22 cellular contexts compared by ENCODE assay signal in the genomic region with DNA sequence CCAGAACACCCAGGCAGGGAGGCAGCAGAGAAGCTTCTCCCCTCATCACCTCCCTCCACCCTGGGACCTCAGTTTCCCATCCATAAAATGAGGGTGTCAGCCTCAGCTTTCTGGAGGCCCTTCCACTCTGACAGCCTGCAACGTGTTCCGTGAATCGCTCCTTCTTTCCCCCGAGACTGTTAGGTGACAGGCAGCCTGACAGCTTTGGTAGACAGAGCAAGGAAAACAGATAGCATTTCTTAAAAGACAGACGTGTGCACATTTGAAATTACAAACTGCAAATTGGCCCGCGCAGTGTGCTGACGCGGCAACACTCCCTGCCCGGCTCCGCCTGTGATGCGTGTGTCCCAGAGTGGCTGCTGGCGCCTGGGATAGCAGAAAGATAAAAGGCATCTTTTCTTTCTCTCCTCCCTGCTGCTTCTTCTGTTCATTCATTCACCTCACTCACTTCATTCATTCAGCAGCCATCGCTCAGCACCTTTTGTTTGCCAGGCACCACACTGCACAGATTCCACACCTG.
"Had no signal": no experiment of that assay in that cellular context is flagged by ENCODE, and none has a peak within 500 bp of the region (broad histone marks: within the 10 kb centered on the region; RNA-seq: fewer than 3 reads in every experiment).

No MANE protein-coding gene starts in this region.

- H3K27me3 ChIP-seq: right lobe of liver, upper lobe of right lung, vagina had no signal

- H2AFZ ChIP-seq: parathyroid adenoma had no signal

- H3K4me1 Mint-ChIP-seq: stimulated activated memory B cell treated with anti-CD40 and anti-IgM and Interleukin-4, amounts not matched to agents 10 μg/mL and 1 μg/mL and 100 μg/mL, for 72 hours had no signal

- H3K4me3 ChIP-seq: coronary artery, heart left ventricle, prostate gland, right lobe of liver, tibial artery, upper lobe of right lung, vagina had no signal

- H3K27me3 Mint-ChIP-seq: stimulated activated naive CD8-positive, alpha-beta T cell treated with anti-CD3 and anti-CD28 coated beads, Interleukin-15, Interleukin-2, amounts not matched to agents 100 ng/mL and 50 ng/mL, for 24 hours had no signal

- H3K27ac Mint-ChIP-seq: naive thymus-derived CD4-positive, alpha-beta T cell; nephron progenitor cell; stimulated activated memory B cell treated with anti-CD40 and anti-IgM and Interleukin-4, amounts not matched to agents 10 μg/mL and 1 μg/mL and 100 μg/mL, for 72 hours; stimulated activated naive CD8-positive, alpha-beta T cell treated with anti-CD3 and anti-CD28 coated beads, Interleukin-15, Interleukin-2, amounts not matched to agents 100 ng/mL and 50 ng/mL, for 24 hours had no signal

- H3K9me3 Mint-ChIP-seq: nephron progenitor cell; stimulated activated naive CD8-positive, alpha-beta T cell treated with anti-CD3 and anti-CD28 coated beads, Interleukin-15, Interleukin-2, amounts not matched to agents 100 ng/mL and 50 ng/mL, for 24 hours had no signal

- ATAC-seq: heart left ventricle; left ventricle myocardium superior; naive thymus-derived CD4-positive, alpha-beta T cell; right lobe of liver; upper lobe of right lung had no signal

- H3K9me3 ChIP-seq: heart left ventricle, prostate gland, right lobe of liver, tibial artery, upper lobe of right lung, vagina had no signal

- H3K4me1 ChIP-seq: parathyroid adenoma, prostate gland, right lobe of liver, tibial artery, upper lobe of right lung, vagina had no signal

- H3K36me3 ChIP-seq: heart left ventricle, prostate gland, right lobe of liver, tibial artery, upper lobe of right lung, vagina had no signal

- H3K36me3 Mint-ChIP-seq: naive thymus-derived CD4-positive, alpha-beta T cell; stimulated activated memory B cell treated with anti-CD40 and anti-IgM and Interleukin-4, amounts not matched to agents 10 μg/mL and 1 μg/mL and 100 μg/mL, for 72 hours had no signal

- H3K4me3 Mint-ChIP-seq: naive thymus-derived CD4-positive, alpha-beta T cell; nephron progenitor cell; stimulated activated memory B cell treated with anti-CD40 and anti-IgM and Interleukin-4, amounts not matched to agents 10 μg/mL and 1 μg/mL and 100 μg/mL, for 72 hours; stimulated activated naive CD8-positive, alpha-beta T cell treated with anti-CD3 and anti-CD28 coated beads, Interleukin-15, Interleukin-2, amounts not matched to agents 100 ng/mL and 50 ng/mL, for 24 hours had no signal

- DNase-seq: effector CD8-positive, alpha-beta T cell; foreskin melanocyte; hippocampal formation; islet precursor cell; left ventricle myocardium superior; naive thymus-derived CD4-positive, alpha-beta T cell; nephron progenitor cell; occipital lobe; retina; stimulated activated CD4-positive, alpha-beta T cell treated with anti-CD3 and anti-CD28 coated beads, Interleukin-15, amount 100 ng/mL, for 24 hours; stimulated activated CD4-positive, alpha-beta T cell treated with anti-CD3 and anti-CD28 coated beads, Interleukin-1b, Interleukin-23, amount 100 ng/mL, for 48 hours; stimulated activated CD4-positive, alpha-beta T cell treated with anti-CD3 and anti-CD28 coated beads, Interleukin-4, amount 100 ng/mL, for 24 hours; tibial artery; upper lobe of right lung had no signal

- H3K27ac ChIP-seq: coronary artery, heart left ventricle, parathyroid adenoma, prostate gland, right lobe of liver, tibial artery, upper lobe of right lung, vagina had no signal

- H3K79me2 ChIP-seq: parathyroid adenoma had no signal
